ENCODE assay signal across 1 cellular context in the genomic region with DNA sequence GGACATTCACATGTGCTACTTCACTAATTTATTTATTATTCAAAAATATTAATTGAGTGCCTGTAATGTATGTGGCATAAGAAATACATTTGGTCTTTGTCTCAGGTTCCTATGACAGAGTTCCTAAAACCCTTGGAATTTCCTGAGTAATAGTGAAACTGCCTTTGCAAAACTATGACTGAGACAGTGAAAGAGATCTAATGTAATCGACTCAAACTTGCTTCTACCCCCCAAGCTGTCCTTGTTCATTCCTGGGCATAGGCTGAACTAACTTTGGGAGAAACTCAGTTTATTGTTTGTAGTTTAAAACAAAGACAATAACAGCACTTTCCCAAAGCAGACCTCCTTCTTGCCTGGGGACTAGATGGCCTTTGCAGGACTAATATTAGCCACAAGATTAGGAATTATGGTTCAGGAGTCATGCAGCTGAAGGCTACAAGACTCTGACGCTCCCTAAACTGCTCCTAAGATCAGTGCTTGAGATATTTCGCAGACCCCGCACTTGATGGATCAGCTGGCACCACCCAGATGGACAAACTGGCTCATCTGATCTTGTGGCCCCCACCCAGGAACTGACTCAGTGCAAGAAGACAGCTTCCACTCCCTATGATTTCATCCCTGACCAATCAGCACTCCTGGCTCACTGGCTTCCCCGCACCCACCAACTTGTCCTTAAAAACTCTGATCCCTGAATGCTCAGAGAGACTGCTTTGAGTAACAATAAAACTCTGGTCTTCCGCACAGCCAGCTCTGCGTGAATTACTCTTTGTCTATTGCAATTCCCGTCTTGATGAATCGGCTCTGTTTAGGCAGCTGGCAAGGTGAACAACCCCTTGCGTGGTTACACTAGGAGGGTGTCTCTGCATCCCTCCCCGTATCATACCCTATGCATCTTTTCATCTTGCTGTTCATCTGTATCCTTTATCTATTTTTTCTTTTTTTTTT.
A peak's percentile ranks its signal among the peaks of the same experiment; 100 is the strongest.
TF ChIP-seq lines count a peak whose summit lies in the region.

No MANE protein-coding gene starts in this region.

TF ChIP-seq in IMR-90, 13 proteins besides CTCF, POLR2A, EP300 and RAD21:
- TF ChIP-seq USF2 (IDR thresholded peaks at IDR 0.05; ENCODE audit: low read depth, low read length) (no peak), MAZ (IDR thresholded peaks at IDR 0.05; ENCODE audit: borderline replicate concordance, low read depth, low read length) (no peak), NFE2L2 (IDR thresholded peaks at IDR 0.05; ENCODE audit: low read depth, low read length) (peak; percentile 22; the same call in 1 of the 2 replicates)
